Comparison of ENCODE assay signal across 17 cellular contexts in genomic region chr7:132578050-132578370, GRCh38. TPM values are rescaled to one million over a fixed set of nuclear protein-coding genes. Genes with fewer than 3 reads are reported as not detected.
DNase-seq lines count a peak whose midpoint lies in the region; ATAC-seq lines count a peak whose summit lies in the region.
"Had no signal": no experiment of that assay in that cellular context is flagged by ENCODE, and none has a peak within 500 bp of the region (broad histone marks: within the 10 kb centered on the region; RNA-seq: fewer than 3 reads in every experiment).

No MANE protein-coding gene starts in this region.

- peaks cover 16% of the 10 kb centered on the region for H3K4me1 ChIP-seq in iPS-20b (ENCODE audit: insufficient read depth, low read length)
- H3K4me1 ChIP-seq: uterus had no signal

- no peaks in the 10 kb centered on the region for H3K36me3 ChIP-seq in iPS-20b (ENCODE audit: insufficient read depth, low read depth, low read length)
- H3K36me3 ChIP-seq: ascending aorta, gastrocnemius medialis, uterus had no signal

- H3K4me1 Mint-ChIP-seq in activated T-cell treated with anti-CD3 and anti-CD28 coated beads, Interleukin-2, amount 50 U/mL, for 72 hours (ENCODE audit: low read depth): peaks cover 24% of the 10 kb centered on the region
- H3K4me1 Mint-ChIP-seq in activated CD8-positive, alpha-beta T cell treated with anti-CD3 and anti-CD28 coated beads, Interleukin-2, amount 10 ng/mL, durations not matched to agents 7 days and 5 days (ENCODE audit: low read depth): peaks cover 52% of the 10 kb centered on the region
- H3K4me1 Mint-ChIP-seq in stimulated activated naive B cell treated with anti-CD40 and anti-IgM and Interleukin-4, amounts not matched to agents 10 μg/mL and 1 μg/mL and 100 μg/mL, for 72 hours: peaks cover 11 to 16% of the 10 kb centered on the region in 2 donors

- H3K9ac ChIP-seq in iPS-20b (ENCODE audit: low read depth, low read length): no peak overlapping the region
- H3K9ac ChIP-seq: parathyroid adenoma had no signal

- CTCF ChIA-PET in activated CD8-positive, alpha-beta T cell treated with anti-CD3 and anti-CD28 coated beads, Interleukin-2, amount 10 ng/mL, durations not matched to agents 7 days and 5 days (lab: Charles Lee): interaction anchor here (1.1 to 9.3 kb wide), 6 partner anchors 21 to 260 kb away, joined by 3 to 312 read pairs (median 3); no protein-coding TSS in a partner anchor

- no peaks in the 10 kb centered on the region for H3K9me3 ChIP-seq in iPS-20b (ENCODE audit: insufficient read depth, low read depth, low read length)
- H3K9me3 ChIP-seq: ascending aorta, gastrocnemius medialis, uterus had no signal

- no peak overlapping the region for H3K27ac ChIP-seq in iPS-20b (ENCODE audit: low read length)
- H3K27ac ChIP-seq: epithelial cell of prostate, gastrocnemius medialis, parathyroid adenoma, VCaP had no signal

- H3K4me3 Mint-ChIP-seq in activated T-cell treated with anti-CD3 and anti-CD28 coated beads, Interleukin-2, amount 50 U/mL, for 72 hours: peak overlapping the region; percentile 57 to 76
- peak overlapping the region; percentile 75 for H3K4me3 Mint-ChIP-seq in activated CD8-positive, alpha-beta T cell treated with anti-CD3 and anti-CD28 coated beads, Interleukin-2, amount 10 ng/mL, durations not matched to agents 7 days and 5 days
- peak overlapping the region; percentile 15 to 50 for H3K4me3 Mint-ChIP-seq in stimulated activated naive B cell treated with anti-CD40 and anti-IgM and Interleukin-4, amounts not matched to agents 10 μg/mL and 1 μg/mL and 100 μg/mL, for 72 hours

- no peaks in the 10 kb centered on the region for H3K9me3 Mint-ChIP-seq in activated T-cell treated with anti-CD3 and anti-CD28 coated beads, Interleukin-2, amount 50 U/mL, for 72 hours
- H3K9me3 Mint-ChIP-seq in activated CD8-positive, alpha-beta T cell treated with anti-CD3 and anti-CD28 coated beads, Interleukin-2, amount 10 ng/mL, durations not matched to agents 7 days and 5 days (ENCODE audit: insufficient read depth): no peaks in the 10 kb centered on the region
- no peaks in the 10 kb centered on the region for H3K9me3 Mint-ChIP-seq in stimulated activated naive B cell treated with anti-CD40 and anti-IgM and Interleukin-4, amounts not matched to agents 10 μg/mL and 1 μg/mL and 100 μg/mL, for 72 hours

- no peak overlapping the region for H3K27ac Mint-ChIP-seq in activated T-cell treated with anti-CD3 and anti-CD28 coated beads, Interleukin-2, amount 50 U/mL, for 72 hours
- no peak overlapping the region for H3K27ac Mint-ChIP-seq in activated CD8-positive, alpha-beta T cell treated with anti-CD3 and anti-CD28 coated beads, Interleukin-2, amount 10 ng/mL, durations not matched to agents 7 days and 5 days
- H3K27ac Mint-ChIP-seq in stimulated activated naive B cell treated with anti-CD40 and anti-IgM and Interleukin-4, amounts not matched to agents 10 μg/mL and 1 μg/mL and 100 μg/mL, for 72 hours: peak overlapping the region; percentile 33

- no peak for ATAC-seq in activated T-cell treated with anti-CD3 and anti-CD28 coated beads, Interleukin-2, amount 50 U/mL, for 72 hours (replicated peaks in 1 of 2)
- no peak for ATAC-seq in activated CD8-positive, alpha-beta T cell treated with anti-CD3 and anti-CD28 coated beads, Interleukin-2, amount 10 ng/mL, durations not matched to agents 7 days and 5 days
- no peak for ATAC-seq in stimulated activated naive B cell treated with anti-CD40 and anti-IgM and Interleukin-4, amounts not matched to agents 10 μg/mL and 1 μg/mL and 100 μg/mL, for 72 hours (replicated peaks)
- no peak for ATAC-seq in HG03439 (IDR thresholded peaks at IDR 0.05; ENCODE audit: unreplicated experiment)

- H3K27me3 ChIP-seq in iPS-20b (ENCODE audit: insufficient read depth, low read length): peaks cover 78% of the 10 kb centered on the region
- H3K27me3 ChIP-seq: ascending aorta, uterus had no signal

- peak overlapping the region; percentile 46; the same call in 1 of the 2 replicates for H3K4me3 ChIP-seq in iPS-20b (ENCODE audit: low read length)

- POLR2A ChIA-PET in activated CD8-positive, alpha-beta T cell treated with anti-CD3 and anti-CD28 coated beads, Interleukin-2, amount 10 ng/mL, durations not matched to agents 7 days and 5 days (lab: Charles Lee): interaction anchor here (0.6 kb wide), 1 partner anchor 20 kb away, joined by 3 read pairs; no protein-coding TSS in a partner anchor

- H3K36me3 Mint-ChIP-seq in activated T-cell treated with anti-CD3 and anti-CD28 coated beads, Interleukin-2, amount 50 U/mL, for 72 hours (ENCODE audit: insufficient read depth in 2 of 2): peaks cover 0 to 2% of the 10 kb centered on the region in 2 donors
- peaks cover 24% of the 10 kb centered on the region for H3K36me3 Mint-ChIP-seq in activated CD8-positive, alpha-beta T cell treated with anti-CD3 and anti-CD28 coated beads, Interleukin-2, amount 10 ng/mL, durations not matched to agents 7 days and 5 days (ENCODE audit: low read depth)
- peaks cover 0 to 9% of the 10 kb centered on the region in 2 donors for H3K36me3 Mint-ChIP-seq in stimulated activated naive B cell treated with anti-CD40 and anti-IgM and Interleukin-4, amounts not matched to agents 10 μg/mL and 1 μg/mL and 100 μg/mL, for 72 hours

- H3K27me3 Mint-ChIP-seq in activated T-cell treated with anti-CD3 and anti-CD28 coated beads, Interleukin-2, amount 50 U/mL, for 72 hours (ENCODE audit: low read depth): peaks cover 53% of the 10 kb centered on the region
- H3K27me3 Mint-ChIP-seq in activated CD8-positive, alpha-beta T cell treated with anti-CD3 and anti-CD28 coated beads, Interleukin-2, amount 10 ng/mL, durations not matched to agents 7 days and 5 days (ENCODE audit: low read depth): peaks cover 53% of the 10 kb centered on the region
- peaks cover 70 to 85% of the 10 kb centered on the region in 2 donors for H3K27me3 Mint-ChIP-seq in stimulated activated naive B cell treated with anti-CD40 and anti-IgM and Interleukin-4, amounts not matched to agents 10 μg/mL and 1 μg/mL and 100 μg/mL, for 72 hours

- DNase-seq in activated T-cell treated with anti-CD3 and anti-CD28 coated beads, Interleukin-2, amount 50 U/mL, for 72 hours: no peak
- no peak for DNase-seq in activated T-cell treated with anti-CD3 and anti-CD28 coated beads, Interleukin-2, amount 50 U/mL, for 1 hour
- DNase-seq in activated CD8-positive, alpha-beta T cell treated with anti-CD3 and anti-CD28 coated beads, Interleukin-2, amount 10 ng/mL, durations not matched to agents 7 days and 5 days: no peak
- DNase-seq in stimulated activated naive B cell treated with anti-CD40 and anti-IgM and Interleukin-4, amounts not matched to agents 10 μg/mL and 1 μg/mL and 100 μg/mL, for 72 hours: no peak
- DNase-seq in NCI-H2029 (lab: John Stamatoyannopoulos, UW): no peak
- no peak for DNase-seq in DMS153 treated with DMSO at 0.1 percent for 48 hours (lab: John Stamatoyannopoulos, UW; ENCODE audit: unreplicated experiment)
- DNase-seq: DMS 273 treated with DMSO at 0.1 percent for 48 hours, gastrocnemius medialis, NCI-H2081 treated with DMSO at 0.1 percent for 48 hours, NCI-H526 treated with DMSO at 0.1 percent for 48 hours, uterus had no signal

RNA-seq across cellular contexts. Expression of gene PLXNA4, which starts 1.7 kb away (rescaled TPM):
- 1 to 10 TPM in 1 of 2 donors, under 1 TPM in 1; 0.99 to 1.1 TPM for total RNA-seq in activated T-cell treated with anti-CD3 and anti-CD28 coated beads, Interleukin-2, amount 50 U/mL, for 72 hours
- total RNA-seq in activated CD8-positive, alpha-beta T cell treated with anti-CD3 and anti-CD28 coated beads, Interleukin-2, amount 10 ng/mL, durations not matched to agents 7 days and 5 days: 10 to 100 TPM; 45.4 to 47.2 TPM

Comparison
In these comparisons a context has a peak if more than half of its experiments do, and no peak if none do; other contexts are left out.
1. RNA of gene PLXNA4, which starts 1.7 kb away (total RNA-seq): 45.4 to 47.2 TPM in activated CD8-positive, alpha-beta T cell treated with anti-CD3 and anti-CD28 coated beads, Interleukin-2, amount 10 ng/mL, durations not matched to agents 7 days and 5 days; 0.99 to 1.1 TPM in activated T-cell treated with anti-CD3 and anti-CD28 coated beads, Interleukin-2, amount 50 U/mL, for 72 hours; every median in the first group is over 10 times any median in the second.
2. Peak in every context shown above with its lines, with median percentiles within 50 percentile points of each other: H3K4me3 Mint-ChIP-seq.